In genomic region chr22:28998681-28999080, GRCh38 we compare ENCODE assay signal across 1 cellular context.
TF ChIP-seq lines count a peak whose summit lies in the region.

No MANE protein-coding gene starts in this region.

TF ChIP-seq in WTC11, 78 proteins besides CTCF, POLR2A, EP300 and RAD21 (continued from another document):
- TF ChIP-seq E2F1 (CRISPR knock-in tag; IDR thresholded peaks at IDR 0.05) (no peak), TEAD4 (CRISPR knock-in tag; IDR thresholded peaks at IDR 0.05) (no peak)
